8 cellular contexts compared by ENCODE assay signal in the genomic region with DNA sequence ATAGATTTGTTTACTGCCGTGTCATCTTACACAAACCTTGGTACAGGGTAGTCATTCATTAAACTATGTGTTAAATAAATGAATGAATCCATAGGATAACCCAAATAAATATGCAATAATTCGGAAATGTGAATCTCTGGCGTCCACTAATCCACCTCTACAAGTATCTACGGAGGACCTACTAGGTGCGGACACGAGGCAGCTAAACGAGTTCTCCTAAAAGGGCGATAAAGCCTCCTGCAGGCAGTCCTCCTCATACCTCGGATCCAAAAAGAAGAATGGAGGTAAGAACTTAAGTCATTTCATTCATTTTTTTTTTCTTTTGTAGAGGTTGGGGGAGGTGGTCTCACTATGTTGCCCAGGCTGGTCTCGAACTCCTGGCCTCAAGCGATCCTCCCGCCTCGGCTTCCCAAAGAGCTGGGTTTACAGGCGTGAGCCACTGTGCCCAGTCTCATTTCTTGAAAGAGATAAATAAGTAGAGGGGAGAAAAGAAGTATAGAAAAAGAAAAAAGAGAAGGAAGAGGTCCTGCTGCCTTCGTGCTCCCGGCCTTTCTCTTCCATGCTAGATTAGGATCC. TPM values are rescaled to one million over a fixed set of nuclear protein-coding genes. Genes with fewer than 3 reads are reported as not detected.
DNase-seq lines count a peak whose midpoint lies in the region; ATAC-seq and TF ChIP-seq lines count a peak whose summit lies in the region.

No MANE protein-coding gene starts in this region.

- TF ChIP-seq CTCF in heart left ventricle (IDR thresholded peaks at IDR 0.05) (no peak), astrocyte of the spinal cord (IDR thresholded peaks at IDR 0.05; ENCODE audit: low read depth, low read length) (no peak), lung (IDR thresholded peaks at IDR 0.05; ENCODE audit: control extremely low read depth, extremely low read depth) (no peak)

- 17 to 29% (median 22%) methylated on average over 16 of the region's 16 CpGs for WGBS in heart left ventricle, 4 donors
- 21 to 23% methylated on average over 16 of the region's 16 CpGs for WGBS in lung, 2 donors

- H3K4me1 ChIP-seq in heart left ventricle (peaks cover 10 to 44% (median 37%) of the 10 kb centered on the region in 12 donors), lung (ENCODE audit: control insufficient read depth in 2 of 2, insufficient read depth in 2 of 2, low read length in 2 of 2) (peaks cover 13 to 17% of the 10 kb centered on the region in 2 donors)

- H3K9me3 ChIP-seq in heart left ventricle: no peaks in the 10 kb centered on the region
- no peaks in the 10 kb centered on the region for H3K9me3 ChIP-seq in lung (ENCODE audit: control insufficient read depth in 2 of 2, insufficient read depth in 1 of 2, low read length in 1 of 2)

- ATAC-seq in heart left ventricle: no peak
- no peak for ATAC-seq in Right ventricle myocardium inferior
- ATAC-seq in lung (ENCODE audit: insufficient read depth, low FRiP score): no peak
- no peak for ATAC-seq in GM19324 (IDR thresholded peaks at IDR 0.05; ENCODE audit: low FRiP score, unreplicated experiment)
- ATAC-seq in GM21447 (IDR thresholded peaks at IDR 0.05; ENCODE audit: unreplicated experiment): no peak

- H3K36me3 ChIP-seq in heart left ventricle: peaks cover 4 to 34% (median 33%) of the 10 kb centered on the region in 9 donors
- H3K36me3 ChIP-seq in lung (ENCODE audit: control insufficient read depth in 2 of 2, insufficient read depth in 2 of 2, low read length in 2 of 2): peaks cover 6 to 17% of the 10 kb centered on the region in 2 donors

- in situ Hi-C loops in astrocyte of the spinal cord (cut with HindIII; ENCODE audit: low sequenced_read_pairs): no loop called here

- H3K27ac ChIP-seq in heart left ventricle (peak overlapping the region; percentile 86 to 95 (median 90)), lung (ENCODE audit: low read depth in 1 of 2, low read length in 1 of 2) (peak overlapping the region in 1 of 2 donors; percentile 96)

- H3K4me3 ChIP-seq in heart left ventricle: peak overlapping the region; percentile 3 to 87 (median 76)
- H3K4me3 ChIP-seq in astrocyte of the spinal cord (ENCODE audit: low read depth, low read length): peak overlapping the region; percentile 93
- peak overlapping the region; percentile 48 for H3K4me3 ChIP-seq in lung

- H3K27me3 ChIP-seq in heart left ventricle: no peaks in the 10 kb centered on the region
- H3K27me3 ChIP-seq in lung (ENCODE audit: control insufficient read depth, insufficient read depth): no peaks in the 10 kb centered on the region

- no peak for DNase-seq in heart left ventricle
- DNase-seq in Right ventricle myocardium inferior (ENCODE audit: missing footprints): no peak
- no peak for DNase-seq in astrocyte of the spinal cord (ENCODE audit: low read depth, low spot score)
- no peak for DNase-seq in lung (ENCODE audit: low spot score)
- DNase-seq in pons (ENCODE audit: low spot score): no peak
- DNase-seq in NCI-H1436 (lab: John Stamatoyannopoulos, UW): no peak

- intact Hi-C loops in heart left ventricle (cut with DNase I): no loop called here
- intact Hi-C loops in Right ventricle myocardium inferior (cut with DNase I): no loop called here

- no peak for TF ChIP-seq POLR2A in heart left ventricle (IDR thresholded peaks at IDR 0.05)

RNA-seq across cellular contexts. Expression of a gene that starts 0.7 kb away (rescaled TPM):
- total RNA-seq in heart left ventricle (100 to 1,000 TPM; 374 to 941 (median 729) TPM), Right ventricle myocardium inferior (718 TPM), lung (100 to 1,000 TPM; 678 to 735 TPM)
- polyA plus RNA-seq in heart left ventricle (1,000 to 10,000 TPM; 1,426 to 1,760 TPM), lung (1,000 to 10,000 TPM; 1,136 to 2,048 TPM)

RNA-seq across cellular contexts. Expression of a gene that starts 10.7 kb away (rescaled TPM):
- total RNA-seq in heart left ventricle (10 to 100 TPM in 3 of 9 donors, 1 to 10 TPM in 6; 4.1 to 17.1 (median 9.0) TPM), Right ventricle myocardium inferior (9.8 TPM), lung (10 to 100 TPM; 13.6 to 17.2 TPM)
- polyA plus RNA-seq in heart left ventricle (1 to 10 TPM; 2.5 to 5.7 TPM), lung (1 to 10 TPM; 2.4 to 2.8 TPM)
